ENCODE assay signal across 8 cellular contexts in the genomic region with DNA sequence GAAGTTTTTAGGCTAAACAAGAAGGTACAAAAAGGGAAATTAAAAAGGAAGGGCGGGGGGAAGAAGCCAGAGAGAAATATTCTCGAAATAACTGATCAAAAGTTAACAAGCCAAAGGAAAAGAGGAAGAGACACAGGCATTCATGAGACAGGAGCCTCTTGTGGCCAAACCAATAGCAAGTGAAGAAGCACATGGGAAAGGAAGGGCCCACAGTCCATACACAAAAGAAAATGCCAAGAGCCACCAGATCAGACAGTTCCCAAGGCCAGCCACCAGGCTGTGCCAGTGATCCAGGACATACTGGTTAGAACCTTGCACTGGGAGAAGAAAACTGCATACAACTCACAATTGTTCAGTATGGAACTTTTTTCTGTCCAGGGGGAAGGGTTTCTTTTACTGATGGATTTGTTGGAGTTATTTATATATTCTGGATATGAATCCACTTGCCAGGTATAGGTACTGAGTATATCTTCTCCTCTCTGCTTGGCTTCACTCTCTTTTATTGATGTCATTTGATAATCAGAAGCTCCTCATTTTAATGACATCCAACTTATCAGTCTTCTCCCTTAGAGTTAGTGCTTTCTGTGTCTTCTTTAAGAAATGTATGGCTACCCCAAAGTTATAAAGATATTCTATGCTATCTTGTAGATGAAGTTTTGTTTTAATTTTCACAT.
A peak's percentile ranks its signal among the peaks of the same experiment; 100 is the strongest.
DNase-seq lines count a peak whose midpoint lies in the region; ATAC-seq and TF ChIP-seq lines count a peak whose summit lies in the region.

No MANE protein-coding gene starts in this region.

- DNase-seq in NCI-H2171 treated with DMSO at 0.1 percent for 48 hours (lab: John Stamatoyannopoulos, UW) (peak; percentile 15), NCI-H2171 (lab: John Stamatoyannopoulos, UW) (no peak), NCI-H345 treated with DMSO at 0.1 percent for 48 hours (lab: John Stamatoyannopoulos, UW; ENCODE audit: unreplicated experiment) (peak; percentile 11), lower lobe of right lung (peak; percentile 81)
- peak; percentile 62 for DNase-seq in activated CD4-positive, alpha-beta T cell treated with anti-CD3 and anti-CD28 coated beads, Interleukin-2, amount 50 U/mL, for 1 hour
- peak; percentile 40 for DNase-seq in effector CD4-positive, alpha-beta T cell
- DNase-seq in stimulated activated CD4-positive, alpha-beta T cell treated with anti-CD3 and anti-CD28 coated beads, TNF-alpha, amount 100 ng/mL, for 48 hours (ENCODE audit: low read depth in 3 of 3), result peak in 2 of 3 donors; percentile 32 to 47

- H3K27ac ChIP-seq in lower lobe of right lung, result peak overlapping the region; percentile 99

- intact Hi-C loops in lower lobe of right lung (cut with DNase I), result loop anchor here (5.0 kb wide), 1 partner anchor 39 kb away; no protein-coding TSS in a partner anchor

- H3K4me1 ChIP-seq in lower lobe of right lung, result peaks cover 94% of the 10 kb centered on the region

- no peaks in the 10 kb centered on the region for H3K9me3 ChIP-seq in lower lobe of right lung

- no peak overlapping the region for H3K4me3 ChIP-seq in lower lobe of right lung

- no peaks in the 10 kb centered on the region for H3K36me3 ChIP-seq in lower lobe of right lung

- ATAC-seq in HG02981 (IDR thresholded peaks at IDR 0.05; ENCODE audit: unreplicated experiment), result peak; percentile 17
- ATAC-seq in lower lobe of right lung, result peak; percentile 57 to 60

- H3K27me3 ChIP-seq in lower lobe of right lung (ENCODE audit: low read depth), result no peaks in the 10 kb centered on the region

- peak; percentile 93 for TF ChIP-seq CTCF in lower lobe of right lung (IDR thresholded peaks at IDR 0.05)
